In the genomic region with DNA sequence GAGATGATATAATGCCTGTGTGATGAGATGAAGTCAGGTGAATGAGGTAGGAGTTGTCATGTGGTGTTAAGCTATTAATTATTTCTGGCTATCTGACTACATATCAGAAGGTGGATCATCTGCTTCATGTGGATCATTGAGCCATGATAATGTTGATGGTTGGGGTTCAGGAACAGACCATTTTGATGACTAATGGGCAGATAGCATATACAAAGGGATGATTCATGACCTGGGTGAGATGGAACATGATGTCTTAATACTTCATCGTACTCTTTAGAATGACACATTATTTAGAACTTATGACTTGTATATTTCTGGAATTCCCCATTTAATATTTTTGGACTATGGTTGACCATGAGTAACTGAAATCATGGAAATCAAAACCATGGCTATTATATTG, we compare ENCODE assay signal across 19 cellular contexts.
DNase-seq lines count a peak whose midpoint lies in the region; ATAC-seq and TF ChIP-seq lines count a peak whose summit lies in the region.
"Had no signal": no experiment of that assay in that cellular context is flagged by ENCODE, and none has a peak within 500 bp of the region (broad histone marks: within the 10 kb centered on the region; RNA-seq: fewer than 3 reads in every experiment).

No MANE protein-coding gene starts in this region.

- no peaks in the 10 kb centered on the region for H3K4me1 ChIP-seq in fibroblast of lung (ENCODE audit: control insufficient read depth, extremely low read depth, insufficient read depth, low read length)
- H3K4me1 ChIP-seq: right lobe of liver had no signal

- peaks cover 8% of the 10 kb centered on the region for H3K27me3 Mint-ChIP-seq in activated T-helper 17 cell treated with anti-CD3 and anti-CD28 coated beads, Interleukin-2, amount 50 U/mL, for 72 hours
- H3K27me3 Mint-ChIP-seq: activated CD8-positive, alpha-beta T cell treated with anti-CD3 and anti-CD28 coated beads for 36 hours had no signal

- H4K20me1 ChIP-seq in fibroblast of lung (ENCODE audit: control insufficient read depth, extremely low read depth, insufficient read depth, low read length), result no peaks in the 10 kb centered on the region

- peak; percentile 60 for ATAC-seq in activated T-helper 17 cell treated with anti-CD3 and anti-CD28 coated beads, Interleukin-2, amount 50 U/mL, for 72 hours (replicated peaks)
- no peak for ATAC-seq in HG03045 (IDR thresholded peaks at IDR 0.05; ENCODE audit: unreplicated experiment)
- ATAC-seq in HG02759 (IDR thresholded peaks at IDR 0.05; ENCODE audit: unreplicated experiment), result no peak
- ATAC-seq: activated CD8-positive, alpha-beta T cell treated with anti-CD3 and anti-CD28 coated beads for 36 hours; left lobe of liver; right lobe of liver; T-cell had no signal

- H3K4me3 Mint-ChIP-seq in activated T-helper 17 cell treated with anti-CD3 and anti-CD28 coated beads, Interleukin-2, amount 50 U/mL, for 72 hours, result no peak overlapping the region
- H3K4me3 Mint-ChIP-seq: activated CD8-positive, alpha-beta T cell treated with anti-CD3 and anti-CD28 coated beads for 36 hours; T-cell had no signal

- no peak overlapping the region for H3K4me2 ChIP-seq in fibroblast of lung (ENCODE audit: extremely low read depth, insufficient read depth, low read length)
- H3K4me2 ChIP-seq: PC-9 had no signal

- no peaks in the 10 kb centered on the region for H3K9me3 ChIP-seq in fibroblast of lung (ENCODE audit: control insufficient read depth, insufficient read depth, low read depth, low read length)
- H3K9me3 ChIP-seq: right lobe of liver, thoracic aorta had no signal

- no peak overlapping the region for H3K27ac ChIP-seq in fibroblast of lung (ENCODE audit: insufficient read depth, low read length)
- H3K27ac ChIP-seq: PC-9, right lobe of liver, thoracic aorta had no signal

- H3K27ac Mint-ChIP-seq in activated T-helper 17 cell treated with anti-CD3 and anti-CD28 coated beads, Interleukin-2, amount 50 U/mL, for 72 hours, result no peak overlapping the region
- H3K27ac Mint-ChIP-seq: activated CD8-positive, alpha-beta T cell treated with anti-CD3 and anti-CD28 coated beads for 36 hours; T-cell had no signal

- H3K4me3 ChIP-seq in fibroblast of lung (replicated peaks in 1 of 4; ENCODE audit: control extremely low read depth in 1 of 4, insufficient read depth in 1 of 4, low read depth in 3 of 4, low read length in 4 of 4) (no peak overlapping the region), skeletal muscle cell (ENCODE audit: low read depth, low read length) (no peak overlapping the region)
- H3K4me3 ChIP-seq: PC-9, right lobe of liver, thoracic aorta had no signal

- no peak overlapping the region for H2AFZ ChIP-seq in fibroblast of lung (ENCODE audit: low read length)
- H2AFZ ChIP-seq: PC-9 had no signal

- no peaks in the 10 kb centered on the region for H3K36me3 Mint-ChIP-seq in activated T-helper 17 cell treated with anti-CD3 and anti-CD28 coated beads, Interleukin-2, amount 50 U/mL, for 72 hours (ENCODE audit: low read depth)
- H3K36me3 Mint-ChIP-seq: T-cell had no signal

- TF ChIP-seq CTCF in fibroblast of lung (conservative IDR thresholded peaks at IDR 0.05 in 1 of 2, IDR thresholded peaks at IDR 0.05 in 1 of 2; ENCODE audit: low read depth in 1 of 2, low read length in 2 of 2), result no peak

- DNase-seq in HCEC 1CT (peak; percentile 95), fibroblast of lung (ENCODE audit: low read depth in 2 of 2) (peak; percentile 28 to 68), skeletal muscle cell (ENCODE audit: low read depth) (peak; percentile 41), Ammon's horn (ENCODE audit: low spot score) (no peak), G401 (ENCODE audit: low spot score) (no peak)
- DNase-seq: activated CD8-positive, alpha-beta T cell treated with anti-CD3 and anti-CD28 coated beads for 36 hours; cerebellar nuclear complex; DMS 273 treated with DMSO at 0.1 percent for 48 hours; NCI-H1092 treated with DMSO at 0.1 percent for 48 hours; occipital lobe; PC-9; right lobe of liver; stimulated activated CD4-positive, alpha-beta T cell treated with anti-CD3 and anti-CD28 coated beads, Interleukin-4, amount 100 ng/mL, for 1 hour; T-cell had no signal

- H3K9me3 Mint-ChIP-seq in activated T-helper 17 cell treated with anti-CD3 and anti-CD28 coated beads, Interleukin-2, amount 50 U/mL, for 72 hours, result no peaks in the 10 kb centered on the region
- H3K9me3 Mint-ChIP-seq: activated CD8-positive, alpha-beta T cell treated with anti-CD3 and anti-CD28 coated beads for 36 hours; T-cell had no signal

- no peaks in the 10 kb centered on the region for H3K79me2 ChIP-seq in fibroblast of lung (ENCODE audit: control insufficient read depth, insufficient read depth, low read length)

- no peaks in the 10 kb centered on the region for H3K36me3 ChIP-seq in fibroblast of lung (ENCODE audit: control insufficient read depth, insufficient read depth, low read length)
- H3K36me3 ChIP-seq: right lobe of liver, thoracic aorta had no signal

- H3K4me1 Mint-ChIP-seq in activated T-helper 17 cell treated with anti-CD3 and anti-CD28 coated beads, Interleukin-2, amount 50 U/mL, for 72 hours, result no peaks in the 10 kb centered on the region
- H3K4me1 Mint-ChIP-seq: T-cell had no signal

- no peaks in the 10 kb centered on the region for H3K27me3 ChIP-seq in fibroblast of lung (ENCODE audit: control insufficient read depth, insufficient read depth, low read length)
- H3K27me3 ChIP-seq: right lobe of liver had no signal

- no peak overlapping the region for H3K9ac ChIP-seq in fibroblast of lung (ENCODE audit: insufficient read depth, low read length)

- in situ Hi-C loops in G401 (cut with HindIII; ENCODE audit: low sequenced_read_pairs), result no loop called here

Comparison
In these comparisons a context has a peak if more than half of its experiments do, and no peak if none do; other contexts are left out.
1. DNase-seq: peak in HCEC 1CT (single experiment), fibroblast of lung (2 of 2) and skeletal muscle cell (single experiment); none in Ammon's horn (single experiment) and G401 (single experiment).